ENCODE assay signal across 17 cellular contexts in the genomic region with DNA sequence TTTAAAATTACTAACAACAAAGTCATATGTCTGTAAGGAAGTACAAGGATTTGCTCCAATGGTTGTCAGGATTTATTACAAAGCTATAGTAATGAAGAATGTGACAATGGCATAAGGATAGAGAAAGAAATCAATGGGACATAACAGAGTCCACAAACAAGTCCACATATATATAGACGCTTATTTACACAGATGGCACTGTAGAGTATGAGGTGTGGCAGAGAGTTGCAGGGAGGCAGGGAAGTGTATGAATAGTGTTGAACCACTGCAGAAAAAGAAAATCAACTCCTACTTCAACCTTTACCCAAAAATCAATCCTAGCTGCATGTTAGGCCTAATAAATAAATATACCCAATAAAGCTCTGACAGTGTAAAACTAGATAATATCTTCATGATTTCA.
"Had no signal": no experiment of that assay in that cellular context is flagged by ENCODE, and none has a peak within 500 bp of the region (broad histone marks: within the 10 kb centered on the region; RNA-seq: fewer than 3 reads in every experiment).

No MANE protein-coding gene starts in this region.

- H3K27ac Mint-ChIP-seq: activated CD4-positive, alpha-beta memory T cell treated with anti-CD3 and anti-CD28 coated beads for 36 hours; activated naive CD4-positive, alpha-beta T cell treated with anti-CD3 and anti-CD28 coated beads, Interleukin-2, amount 10 ng/mL, durations not matched to agents 7 days and 5 days; activated T-cell treated with anti-CD3 and anti-CD28 coated beads, Interleukin-2, amount 50 U/mL, for 72 hours; immature natural killer cell; memory B cell; nephron; stimulated activated effector memory CD8-positive, alpha-beta T cell treated with anti-CD3 and anti-CD28 coated beads, Interleukin-12 subunit alpha, Interleukin-12 subunit beta, amount 100 ng/mL, for 72 hours; stimulated activated naive CD8-positive, alpha-beta T cell treated with anti-CD3 and anti-CD28 coated beads, Interleukin-15, amount 100 ng/mL, for 72 hours had no signal

- ATAC-seq: activated T-cell treated with anti-CD3 and anti-CD28 coated beads, Interleukin-2, amount 50 U/mL, for 72 hours; pancreas; stimulated activated effector memory CD8-positive, alpha-beta T cell treated with anti-CD3 and anti-CD28 coated beads, Interleukin-12 subunit alpha, Interleukin-12 subunit beta, amount 100 ng/mL, for 72 hours; stimulated activated naive CD8-positive, alpha-beta T cell treated with anti-CD3 and anti-CD28 coated beads, Interleukin-15, amount 100 ng/mL, for 72 hours had no signal

- H3K4me3 Mint-ChIP-seq: activated CD4-positive, alpha-beta memory T cell treated with anti-CD3 and anti-CD28 coated beads for 36 hours; activated naive CD4-positive, alpha-beta T cell treated with anti-CD3 and anti-CD28 coated beads, Interleukin-2, amount 10 ng/mL, durations not matched to agents 7 days and 5 days; activated T-cell treated with anti-CD3 and anti-CD28 coated beads, Interleukin-2, amount 50 U/mL, for 72 hours; immature natural killer cell; memory B cell; nephron; stimulated activated effector memory CD8-positive, alpha-beta T cell treated with anti-CD3 and anti-CD28 coated beads, Interleukin-12 subunit alpha, Interleukin-12 subunit beta, amount 100 ng/mL, for 72 hours; stimulated activated naive CD8-positive, alpha-beta T cell treated with anti-CD3 and anti-CD28 coated beads, Interleukin-15, amount 100 ng/mL, for 72 hours had no signal

- H3K9me3 Mint-ChIP-seq: activated CD4-positive, alpha-beta memory T cell treated with anti-CD3 and anti-CD28 coated beads for 36 hours; activated naive CD4-positive, alpha-beta T cell treated with anti-CD3 and anti-CD28 coated beads, Interleukin-2, amount 10 ng/mL, durations not matched to agents 7 days and 5 days; activated T-cell treated with anti-CD3 and anti-CD28 coated beads, Interleukin-2, amount 50 U/mL, for 72 hours; immature natural killer cell; memory B cell; nephron; stimulated activated effector memory CD8-positive, alpha-beta T cell treated with anti-CD3 and anti-CD28 coated beads, Interleukin-12 subunit alpha, Interleukin-12 subunit beta, amount 100 ng/mL, for 72 hours; stimulated activated naive CD8-positive, alpha-beta T cell treated with anti-CD3 and anti-CD28 coated beads, Interleukin-15, amount 100 ng/mL, for 72 hours had no signal

- H3K36me3 Mint-ChIP-seq: activated CD4-positive, alpha-beta memory T cell treated with anti-CD3 and anti-CD28 coated beads for 36 hours; immature natural killer cell had no signal

- H3K27me3 Mint-ChIP-seq: activated CD4-positive, alpha-beta memory T cell treated with anti-CD3 and anti-CD28 coated beads for 36 hours; activated naive CD4-positive, alpha-beta T cell treated with anti-CD3 and anti-CD28 coated beads, Interleukin-2, amount 10 ng/mL, durations not matched to agents 7 days and 5 days; memory B cell; stimulated activated naive CD8-positive, alpha-beta T cell treated with anti-CD3 and anti-CD28 coated beads, Interleukin-15, amount 100 ng/mL, for 72 hours had no signal

- H3K4me1 Mint-ChIP-seq: activated naive CD4-positive, alpha-beta T cell treated with anti-CD3 and anti-CD28 coated beads, Interleukin-2, amount 10 ng/mL, durations not matched to agents 7 days and 5 days had no signal

- DNase-seq: activated CD4-positive, alpha-beta memory T cell treated with anti-CD3 and anti-CD28 coated beads for 36 hours; activated CD4-positive, alpha-beta T cell treated with anti-CD3 and anti-CD28 coated beads for 48 hours; activated effector memory CD4-positive, alpha-beta T cell treated with Interleukin-2 at 50 U/mL for 16 hours; activated naive CD4-positive, alpha-beta T cell treated with anti-CD3 and anti-CD28 coated beads, Interleukin-2, amount 10 ng/mL, durations not matched to agents 7 days and 5 days; activated T-cell treated with anti-CD3 and anti-CD28 coated beads, Interleukin-2, amount 50 U/mL, for 72 hours; amygdala; colonic mucosa; glutamatergic neuron; immature natural killer cell; pancreas; psoas muscle; stimulated activated CD4-positive, alpha-beta T cell treated with anti-CD3 and anti-CD28 coated beads, Interleukin-2, amount 100 ng/mL, for 24 hours; stimulated activated naive CD8-positive, alpha-beta T cell treated with anti-CD3 and anti-CD28 coated beads, Interleukin-15, amount 100 ng/mL, for 72 hours; tibial artery had no signal
